Comparison of ENCODE assay signal across 1 cellular context in genomic region chr11:119481021-119481666, GRCh38.
TF ChIP-seq lines count a peak whose summit lies in the region.

No MANE protein-coding gene starts in this region.

TF ChIP-seq in HepG2, 621 proteins besides CTCF, POLR2A, EP300 and RAD21 (continued from another document and continues in another):
- TF ChIP-seq ZNF407 (CRISPR knock-in tag; IDR thresholded peaks at IDR 0.05; ENCODE audit: not compliant biosample characterization), result no peak
- TF ChIP-seq SYNCRIP (IDR thresholded peaks at IDR 0.05; ENCODE audit: insufficient read depth, low read depth, low read length), result no peak
- no peak for TF ChIP-seq ZFAT (CRISPR knock-in tag; conservative IDR thresholded peaks at IDR 0.05)
- TF ChIP-seq NR1H2 (CRISPR knock-in tag; IDR thresholded peaks at IDR 0.05; ENCODE audit: borderline replicate concordance, low read depth), result no peak
- TF ChIP-seq PPARG (CRISPR knock-in tag; conservative IDR thresholded peaks at IDR 0.05), result peak; percentile 72
- TF ChIP-seq DNMT1 (CRISPR knock-in tag; IDR thresholded peaks at IDR 0.05), result no peak
- TF ChIP-seq ZNF557 (CRISPR knock-in tag; IDR thresholded peaks at IDR 0.05), result 0 out of 2 replicates have a peak, but pooled peaks have one; percentile 48
- TF ChIP-seq FUBP1 (CRISPR knock-in tag; IDR thresholded peaks at IDR 0.05; ENCODE audit: borderline replicate concordance), result no peak; the same call in 1 of the 2 replicates
- peak; percentile 60; the same call in 1 of the 2 replicates for TF ChIP-seq UBTF (CRISPR knock-in tag; IDR thresholded peaks at IDR 0.05)
- TF ChIP-seq SNAPC4 (CRISPR knock-in tag; IDR thresholded peaks at IDR 0.05), result no peak
- no peak for TF ChIP-seq MAFG (CRISPR knock-in tag; IDR thresholded peaks at IDR 0.05)
- no peak for TF ChIP-seq ZNF337 (CRISPR knock-in tag; IDR thresholded peaks at IDR 0.05; ENCODE audit: borderline replicate concordance, low read depth)
- peak; percentile 92 for TF ChIP-seq FOXA3 (CRISPR knock-in tag; IDR thresholded peaks at IDR 0.05)
- peak in 1 of 2 experiments; percentile 87; a peak in 2 of 4 replicates for TF ChIP-seq KLF16 (CRISPR knock-in tag; IDR thresholded peaks at IDR 0.05)
- TF ChIP-seq ETV5 (CRISPR knock-in tag; IDR thresholded peaks at IDR 0.05; ENCODE audit: borderline replicate concordance), result 0 out of 2 replicates have a peak, but pooled peaks have one; percentile 68
- peak; percentile 70 for TF ChIP-seq ZNF574 (CRISPR knock-in tag; IDR thresholded peaks at IDR 0.05)
- TF ChIP-seq HNRNPLL (IDR thresholded peaks at IDR 0.05; ENCODE audit: low read depth, low read length, poor library complexity, severe bottlenecking), result peak; percentile 29
- no peak for TF ChIP-seq KAT7 (CRISPR knock-in tag; IDR thresholded peaks at IDR 0.05; ENCODE audit: borderline replicate concordance)
- 0 out of 2 replicates have a peak, but pooled peaks have one; percentile 79 for TF ChIP-seq HOXA5 (CRISPR knock-in tag; IDR thresholded peaks at IDR 0.05)
- 0 out of 2 replicates have a peak, but pooled peaks have one; percentile 51 for TF ChIP-seq ZSCAN12 (CRISPR knock-in tag; IDR thresholded peaks at IDR 0.05)
- no peak for TF ChIP-seq CENPBD1 (CRISPR knock-in tag; IDR thresholded peaks at IDR 0.05; ENCODE audit: borderline replicate concordance, low read depth)
- no peak for TF ChIP-seq NFIB (CRISPR knock-in tag; IDR thresholded peaks at IDR 0.05; ENCODE audit: borderline replicate concordance)
- TF ChIP-seq PRDM15 (CRISPR knock-in tag; IDR thresholded peaks at IDR 0.05), result no peak
